In the genomic region with DNA sequence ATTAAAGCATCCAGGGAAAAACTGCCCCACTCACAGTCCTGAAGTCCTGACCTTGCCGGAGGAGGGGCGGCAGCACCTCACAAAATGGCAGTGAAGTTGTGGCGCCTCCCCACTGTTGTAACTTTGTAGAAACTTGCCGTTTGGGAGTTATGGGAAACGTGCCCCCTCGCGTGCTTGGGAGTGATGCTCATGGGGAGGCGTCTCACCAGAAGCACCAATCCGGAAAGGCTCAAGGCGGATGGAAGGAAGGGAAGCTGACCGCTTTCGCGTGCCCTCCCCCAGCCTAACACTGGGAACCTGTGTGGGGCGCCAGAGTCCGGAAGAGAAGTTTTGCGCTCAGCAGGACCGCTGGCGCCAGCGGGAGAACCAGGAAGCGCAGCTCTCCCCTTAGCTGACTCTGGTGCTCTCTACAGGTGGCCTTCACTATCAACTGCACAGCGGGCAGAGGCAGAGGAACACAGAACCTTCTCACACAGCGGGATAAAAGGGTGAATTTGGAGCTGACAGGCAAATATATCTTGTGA, we compare ENCODE assay signal across 1 cellular context.
TF ChIP-seq lines count a peak whose summit lies in the region.

A gene with protein sequence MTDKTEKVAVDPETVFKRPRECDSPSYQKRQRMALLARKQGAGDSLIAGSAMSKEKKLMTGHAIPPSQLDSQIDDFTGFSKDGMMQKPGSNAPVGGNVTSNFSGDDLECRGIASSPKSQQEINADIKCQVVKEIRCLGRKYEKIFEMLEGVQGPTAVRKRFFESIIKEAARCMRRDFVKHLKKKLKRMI (minus strand): TSS at position 151 of the 524 bp plus-strand sequence. CDS start 8,100 bp downstream, outside the sequence.
A gene with protein sequence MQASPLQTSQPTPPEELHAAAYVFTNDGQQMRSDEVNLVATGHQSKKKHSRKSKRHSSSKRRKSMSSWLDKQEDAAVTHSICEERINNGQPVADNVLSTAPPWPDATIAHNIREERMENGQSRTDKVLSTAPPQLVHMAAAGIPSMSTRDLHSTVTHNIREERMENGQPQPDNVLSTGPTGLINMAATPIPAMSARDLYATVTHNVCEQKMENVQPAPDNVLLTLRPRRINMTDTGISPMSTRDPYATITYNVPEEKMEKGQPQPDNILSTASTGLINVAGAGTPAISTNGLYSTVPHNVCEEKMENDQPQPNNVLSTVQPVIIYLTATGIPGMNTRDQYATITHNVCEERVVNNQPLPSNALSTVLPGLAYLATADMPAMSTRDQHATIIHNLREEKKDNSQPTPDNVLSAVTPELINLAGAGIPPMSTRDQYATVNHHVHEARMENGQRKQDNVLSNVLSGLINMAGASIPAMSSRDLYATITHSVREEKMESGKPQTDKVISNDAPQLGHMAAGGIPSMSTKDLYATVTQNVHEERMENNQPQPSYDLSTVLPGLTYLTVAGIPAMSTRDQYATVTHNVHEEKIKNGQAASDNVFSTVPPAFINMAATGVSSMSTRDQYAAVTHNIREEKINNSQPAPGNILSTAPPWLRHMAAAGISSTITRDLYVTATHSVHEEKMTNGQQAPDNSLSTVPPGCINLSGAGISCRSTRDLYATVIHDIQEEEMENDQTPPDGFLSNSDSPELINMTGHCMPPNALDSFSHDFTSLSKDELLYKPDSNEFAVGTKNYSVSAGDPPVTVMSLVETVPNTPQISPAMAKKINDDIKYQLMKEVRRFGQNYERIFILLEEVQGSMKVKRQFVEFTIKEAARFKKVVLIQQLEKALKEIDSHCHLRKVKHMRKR (plus strand): TSS at position 423 of the 524 bp plus-strand sequence. CDS start 2,527 bp downstream, outside the sequence.

TF ChIP-seq in K562, 482 proteins besides CTCF, POLR2A, EP300 and RAD21 (continued from another document and continues in another):
- TF ChIP-seq ATF6 (CRISPR knock-in tag; IDR thresholded peaks at IDR 0.05) (no peak), POLR3A (IDR thresholded peaks at IDR 0.05; ENCODE audit: borderline replicate concordance, extremely low read depth, insufficient read depth, insufficient read length) (no peak), CREB1 (IDR thresholded peaks at IDR 0.05) (peak; percentile 70), CREB1 (CRISPR knock-in tag; IDR thresholded peaks at IDR 0.05) (0 out of 2 replicates have a peak, but pooled peaks have one; percentile 37), CHD1 (IDR thresholded peaks at IDR 0.05; ENCODE audit: low read length) (no peak), ARID2 (IDR thresholded peaks at IDR 0.05) (no peak), HMGN3 (IDR thresholded peaks at IDR 0.05; ENCODE audit: borderline replicate concordance, extremely low read depth, insufficient read length, low read depth, low read length) (no peak), IRF1 (CRISPR knock-in tag; IDR thresholded peaks at IDR 0.05; ENCODE audit: borderline replicate concordance) (no peak), PHF8 (IDR thresholded peaks at IDR 0.05; ENCODE audit: borderline replicate concordance, low read length) (peak; percentile 45; the same call in 1 of the 2 replicates), ZNF511 (CRISPR knock-in tag; IDR thresholded peaks at IDR 0.05) (no peak), NCOA6 (IDR thresholded peaks at IDR 0.05) (no peak), DLX4 (CRISPR knock-in tag; IDR thresholded peaks at IDR 0.05) (no peak), MXI1 (IDR thresholded peaks at IDR 0.05; ENCODE audit: low read depth, low read length) (no peak; the same call in none of the 2 replicates), POU5F1 (IDR thresholded peaks at IDR 0.05; ENCODE audit: borderline replicate concordance, low read depth, low read length, partially characterized antibody) (no peak), ZSCAN32 (CRISPR knock-in tag; IDR thresholded peaks at IDR 0.05) (no peak), PRDM10 (IDR thresholded peaks at IDR 0.05; ENCODE audit: partially characterized antibody) (peak; percentile 38), NR3C1 (CRISPR knock-in tag; IDR thresholded peaks at IDR 0.05) (no peak), SP2 (IDR thresholded peaks at IDR 0.05; ENCODE audit: extremely low read depth, low read depth, low read length, poor library complexity, severe bottlenecking) (no peak), CAMTA2 (CRISPR knock-in tag; conservative IDR thresholded peaks at IDR 0.05) (no peak), STAG1 (CRISPR knock-in tag; IDR thresholded peaks at IDR 0.05; ENCODE audit: borderline replicate concordance) (no peak), TGIF2 (CRISPR knock-in tag; IDR thresholded peaks at IDR 0.05) (no peak), SIN3B (IDR thresholded peaks at IDR 0.05; ENCODE audit: low read depth) (no peak), ZKSCAN1 (IDR thresholded peaks at IDR 0.05; ENCODE audit: low read depth, low read length) (no peak), ZNF699 (CRISPR knock-in tag; IDR thresholded peaks at IDR 0.05; ENCODE audit: insufficient replicate concordance) (no peak), CBX5 (IDR thresholded peaks at IDR 0.05; ENCODE audit: borderline replicate concordance, low read depth) (no peak), TFAM (CRISPR knock-in tag; conservative IDR thresholded peaks at IDR 0.05) (no peak), MTA2 (IDR thresholded peaks at IDR 0.05; ENCODE audit: low read depth) (no peak), BDP1 (IDR thresholded peaks at IDR 0.05; ENCODE audit: insufficient read depth, insufficient read length) (no peak)
- TF ChIP-seq, protein P1, sequence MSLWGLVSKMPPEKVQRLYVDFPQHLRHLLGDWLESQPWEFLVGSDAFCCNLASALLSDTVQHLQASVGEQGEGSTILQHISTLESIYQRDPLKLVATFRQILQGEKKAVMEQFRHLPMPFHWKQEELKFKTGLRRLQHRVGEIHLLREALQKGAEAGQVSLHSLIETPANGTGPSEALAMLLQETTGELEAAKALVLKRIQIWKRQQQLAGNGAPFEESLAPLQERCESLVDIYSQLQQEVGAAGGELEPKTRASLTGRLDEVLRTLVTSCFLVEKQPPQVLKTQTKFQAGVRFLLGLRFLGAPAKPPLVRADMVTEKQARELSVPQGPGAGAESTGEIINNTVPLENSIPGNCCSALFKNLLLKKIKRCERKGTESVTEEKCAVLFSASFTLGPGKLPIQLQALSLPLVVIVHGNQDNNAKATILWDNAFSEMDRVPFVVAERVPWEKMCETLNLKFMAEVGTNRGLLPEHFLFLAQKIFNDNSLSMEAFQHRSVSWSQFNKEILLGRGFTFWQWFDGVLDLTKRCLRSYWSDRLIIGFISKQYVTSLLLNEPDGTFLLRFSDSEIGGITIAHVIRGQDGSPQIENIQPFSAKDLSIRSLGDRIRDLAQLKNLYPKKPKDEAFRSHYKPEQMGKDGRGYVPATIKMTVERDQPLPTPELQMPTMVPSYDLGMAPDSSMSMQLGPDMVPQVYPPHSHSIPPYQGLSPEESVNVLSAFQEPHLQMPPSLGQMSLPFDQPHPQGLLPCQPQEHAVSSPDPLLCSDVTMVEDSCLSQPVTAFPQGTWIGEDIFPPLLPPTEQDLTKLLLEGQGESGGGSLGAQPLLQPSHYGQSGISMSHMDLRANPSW (CRISPR knock-in tag; IDR thresholded peaks at IDR 0.05): no peak
- TF ChIP-seq, protein P2, sequence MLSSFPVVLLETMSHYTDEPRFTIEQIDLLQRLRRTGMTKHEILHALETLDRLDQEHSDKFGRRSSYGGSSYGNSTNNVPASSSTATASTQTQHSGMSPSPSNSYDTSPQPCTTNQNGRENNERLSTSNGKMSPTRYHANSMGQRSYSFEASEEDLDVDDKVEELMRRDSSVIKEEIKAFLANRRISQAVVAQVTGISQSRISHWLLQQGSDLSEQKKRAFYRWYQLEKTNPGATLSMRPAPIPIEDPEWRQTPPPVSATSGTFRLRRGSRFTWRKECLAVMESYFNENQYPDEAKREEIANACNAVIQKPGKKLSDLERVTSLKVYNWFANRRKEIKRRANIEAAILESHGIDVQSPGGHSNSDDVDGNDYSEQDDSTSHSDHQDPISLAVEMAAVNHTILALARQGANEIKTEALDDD (IDR thresholded peaks at IDR 0.05): no peak; the same call in 1 of the 2 replicates
- TF ChIP-seq, protein P3, sequence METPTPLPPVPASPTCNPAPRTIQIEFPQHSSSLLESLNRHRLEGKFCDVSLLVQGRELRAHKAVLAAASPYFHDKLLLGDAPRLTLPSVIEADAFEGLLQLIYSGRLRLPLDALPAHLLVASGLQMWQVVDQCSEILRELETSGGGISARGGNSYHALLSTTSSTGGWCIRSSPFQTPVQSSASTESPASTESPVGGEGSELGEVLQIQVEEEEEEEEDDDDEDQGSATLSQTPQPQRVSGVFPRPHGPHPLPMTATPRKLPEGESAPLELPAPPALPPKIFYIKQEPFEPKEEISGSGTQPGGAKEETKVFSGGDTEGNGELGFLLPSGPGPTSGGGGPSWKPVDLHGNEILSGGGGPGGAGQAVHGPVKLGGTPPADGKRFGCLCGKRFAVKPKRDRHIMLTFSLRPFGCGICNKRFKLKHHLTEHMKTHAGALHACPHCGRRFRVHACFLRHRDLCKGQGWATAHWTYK (CRISPR knock-in tag; IDR thresholded peaks at IDR 0.05): no peak
